ENCODE assay signal across 33 cellular contexts in the genomic region with DNA sequence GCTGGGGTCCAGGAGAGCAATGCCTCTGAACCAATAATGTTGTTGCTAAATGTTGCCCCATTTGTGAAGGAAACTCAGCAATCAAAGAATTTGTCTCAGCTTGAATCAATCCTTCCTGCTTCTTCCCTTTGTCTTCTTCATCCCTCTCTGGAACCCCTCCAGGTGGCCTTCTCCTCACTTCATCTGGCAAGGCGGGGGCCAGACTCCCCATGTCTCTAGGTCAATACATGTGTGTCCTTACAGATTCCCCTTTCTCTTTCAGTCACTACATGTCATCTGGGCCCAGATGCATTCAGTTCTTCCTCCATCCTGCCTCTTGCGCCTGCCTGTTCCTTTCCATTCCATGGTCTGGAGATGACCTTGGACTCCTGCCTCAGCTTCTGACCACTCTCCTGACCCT. TPM values are rescaled to one million over a fixed set of nuclear protein-coding genes. Genes with fewer than 3 reads are reported as not detected.
"Had no signal": no experiment of that assay in that cellular context is flagged by ENCODE, and none has a peak within 500 bp of the region (broad histone marks: within the 10 kb centered on the region; RNA-seq: fewer than 3 reads in every experiment).

No MANE protein-coding gene starts in this region.

- DNase-seq: activated CD4-positive, alpha-beta T cell treated with anti-CD3 and anti-CD28 coated beads, Interleukin-2, amount 10 ng/mL, durations not matched to agents 24 days and 14 days; activated CD4-positive, alpha-beta T cell treated with anti-CD3 and anti-CD28 coated beads, Interleukin-2, amount 50 U/mL, for 48 hours; activated effector memory CD4-positive, alpha-beta T cell treated with Interleukin-2 at 50 U/mL for 16 hours; activated naive CD4-positive, alpha-beta T cell treated with anti-CD3 and anti-CD28 coated beads, Interleukin-2, amount 10 ng/mL, durations not matched to agents 7 days and 5 days; activated naive CD8-positive, alpha-beta T cell treated with anti-CD3 and anti-CD28 coated beads, Interleukin-2, amount 50 U/mL, for 24 hours; activated T-cell treated with anti-CD3 and anti-CD28 coated beads, Interleukin-2, amount 50 U/mL, for 48 hours; anterior cingulate cortex; brain microvascular endothelial cell; central memory CD4-positive, alpha-beta T cell; Karpas-422; KBM-7; NCI-H1048; NCI-H1105 treated with DMSO at 0.1 percent for 48 hours; NCI-H1436; NCI-H1694; NCI-H2029; NCI-H345; NCI-H524 treated with DMSO at 0.1 percent for 48 hours; NCI-H748 treated with DMSO at 0.1 percent for 48 hours; NK-92 treated with Interleukin-12 subunit alpha and Interleukin-12 subunit beta, amount 100 ng/mL, for 24 hours; PC-3; Peyer's patch; RPMI8226; SHP77 treated with DMSO at 0.1 percent for 48 hours; SK-N-SH had no signal

- H3K36me3 Mint-ChIP-seq: activated naive CD4-positive, alpha-beta T cell treated with anti-CD3 and anti-CD28 coated beads, Interleukin-2, amount 10 ng/mL, durations not matched to agents 7 days and 5 days had no signal

- H3K4me3 ChIP-seq: Peyer's patch, SJSA1 had no signal

- H3K27ac ChIP-seq: brain microvascular endothelial cell, Peyer's patch, SJSA1 had no signal

- H3K4me1 ChIP-seq: Peyer's patch, SJSA1 had no signal

- ATAC-seq: activated naive CD8-positive, alpha-beta T cell treated with anti-CD3 and anti-CD28 coated beads, Interleukin-2, amount 50 U/mL, for 24 hours; PC-3 had no signal

- FAIRE-seq: TTC549 had no signal

- H3K27ac Mint-ChIP-seq: activated CD4-positive, alpha-beta T cell treated with anti-CD3 and anti-CD28 coated beads, Interleukin-2, amount 10 ng/mL, durations not matched to agents 24 days and 14 days; activated naive CD4-positive, alpha-beta T cell treated with anti-CD3 and anti-CD28 coated beads, Interleukin-2, amount 10 ng/mL, durations not matched to agents 7 days and 5 days; activated naive CD8-positive, alpha-beta T cell; activated naive CD8-positive, alpha-beta T cell treated with anti-CD3 and anti-CD28 coated beads, Interleukin-2, amount 50 U/mL, for 24 hours; T-helper 1 cell treated with Interleukin-12 subunit alpha and Interleukin-12 subunit beta and Interleukin-4 antibody, amounts not matched to agents 30 μg/mL and 1 μg/mL, for 36 hours; T-helper 2 cell treated with Interferon-gamma antibody and Interleukin-4, amounts not matched to agents 5 μg/mL and 100 μg/mL, for 36 hours had no signal

- H3K9me3 ChIP-seq: Peyer's patch, SJSA1, SK-N-SH had no signal

- H3K27me3 Mint-ChIP-seq: activated naive CD8-positive, alpha-beta T cell had no signal

- H3K27me3 ChIP-seq: Peyer's patch, SJSA1 had no signal

- H3K36me3 ChIP-seq: brain microvascular endothelial cell, Peyer's patch, SJSA1 had no signal

- H3K4me3 Mint-ChIP-seq: activated CD4-positive, alpha-beta T cell treated with anti-CD3 and anti-CD28 coated beads, Interleukin-2, amount 10 ng/mL, durations not matched to agents 24 days and 14 days; activated naive CD4-positive, alpha-beta T cell treated with anti-CD3 and anti-CD28 coated beads, Interleukin-2, amount 10 ng/mL, durations not matched to agents 7 days and 5 days; activated naive CD8-positive, alpha-beta T cell; activated naive CD8-positive, alpha-beta T cell treated with anti-CD3 and anti-CD28 coated beads, Interleukin-2, amount 50 U/mL, for 24 hours; T-helper 1 cell treated with Interleukin-12 subunit alpha and Interleukin-12 subunit beta and Interleukin-4 antibody, amounts not matched to agents 30 μg/mL and 1 μg/mL, for 36 hours; T-helper 2 cell treated with Interferon-gamma antibody and Interleukin-4, amounts not matched to agents 5 μg/mL and 100 μg/mL, for 36 hours had no signal

- H3K4me1 Mint-ChIP-seq: activated CD4-positive, alpha-beta T cell treated with anti-CD3 and anti-CD28 coated beads, Interleukin-2, amount 10 ng/mL, durations not matched to agents 24 days and 14 days; activated naive CD4-positive, alpha-beta T cell treated with anti-CD3 and anti-CD28 coated beads, Interleukin-2, amount 10 ng/mL, durations not matched to agents 7 days and 5 days; activated naive CD8-positive, alpha-beta T cell treated with anti-CD3 and anti-CD28 coated beads, Interleukin-2, amount 50 U/mL, for 24 hours had no signal

RNA-seq across cellular contexts. Expression of a gene that starts 8.0 kb away (rescaled TPM):
- total RNA-seq: activated CD4-positive, alpha-beta T cell treated with anti-CD3 and anti-CD28 coated beads, Interleukin-2, amount 10 ng/mL, durations not matched to agents 24 days and 14 days; activated CD8-positive, alpha-beta memory T cell treated with anti-CD3 and anti-CD28 coated beads for 36 hours; MCF 10A; NCI-H460; PC-3 had no signal
- polyA plus RNA-seq: SK-N-SH had no signal

RNA-seq across cellular contexts. Expression of a gene that starts 25.0 kb away (rescaled TPM):
- total RNA-seq: activated CD4-positive, alpha-beta T cell treated with anti-CD3 and anti-CD28 coated beads, Interleukin-2, amount 10 ng/mL, durations not matched to agents 24 days and 14 days; activated CD8-positive, alpha-beta memory T cell treated with anti-CD3 and anti-CD28 coated beads for 36 hours; MCF 10A; NCI-H460; PC-3; Peyer's patch; SJSA1 had no signal
- polyA plus RNA-seq: SK-N-SH had no signal
